Comparison of ENCODE assay signal across 9 cellular contexts in genomic region chrX:14039344-14039743, GRCh38. TPM values are rescaled to one million over a fixed set of nuclear protein-coding genes. Genes with fewer than 3 reads are reported as not detected.
A peak's percentile ranks its signal among the peaks of the same experiment; 100 is the strongest.
DNase-seq lines count a peak whose midpoint lies in the region; ATAC-seq and TF ChIP-seq lines count a peak whose summit lies in the region.
"Had no signal": no experiment of that assay in that cellular context is flagged by ENCODE, and none has a peak within 500 bp of the region (broad histone marks: within the 10 kb centered on the region; RNA-seq: fewer than 3 reads in every experiment).

No MANE protein-coding gene starts in this region.

- H3K4me1 Mint-ChIP-seq in Caco-2 (ENCODE audit: low read depth, unreplicated experiment), result no peaks in the 10 kb centered on the region
- no peaks in the 10 kb centered on the region for H3K4me1 Mint-ChIP-seq in T-helper 17 cell

- TF ChIP-seq CTCF in Caco-2 (IDR thresholded peaks at IDR 0.05; ENCODE audit: insufficient read depth in 1 of 2, low read depth in 1 of 2, low read length in 1 of 2, severe bottlenecking in 1 of 2, unreplicated experiment in 1 of 2) (peak; percentile 31 to 42), astrocyte of the spinal cord (IDR thresholded peaks at IDR 0.05; ENCODE audit: low read depth, low read length) (peak; percentile 57)

- H3K4me3 Mint-ChIP-seq in Caco-2 (ENCODE audit: unreplicated experiment) (no peak overlapping the region), T-helper 17 cell (no peak overlapping the region)

- ATAC-seq in GM19351 (IDR thresholded peaks at IDR 0.05; ENCODE audit: unreplicated experiment) (peak; percentile 96), T-helper 17 cell (peak; percentile 85), HG03457 (IDR thresholded peaks at IDR 0.05; ENCODE audit: unreplicated experiment) (no peak)

- no peak overlapping the region for H3K27ac Mint-ChIP-seq in Caco-2 (ENCODE audit: unreplicated experiment)
- H3K27ac Mint-ChIP-seq in T-helper 17 cell, result no peak overlapping the region

- no peaks in the 10 kb centered on the region for H3K27me3 ChIP-seq in Caco-2 (replicated peaks; ENCODE audit: control insufficient read depth, insufficient read depth, low read length)
- H3K27me3 ChIP-seq: SJSA1 had no signal

- in situ Hi-C loops in astrocyte of the spinal cord (cut with HindIII; ENCODE audit: low sequenced_read_pairs), result no loop called here

- H3K4me1 ChIP-seq in Caco-2, result no peaks in the 10 kb centered on the region
- H3K4me1 ChIP-seq: SJSA1 had no signal

- intact Hi-C loops in Caco-2 (cut with micrococcal nuclease; ENCODE audit: unreplicated experiment), result loop anchor here (1.0 kb wide), 2 partner anchors 489 to 1204 kb away; no protein-coding TSS in a partner anchor

- H3K36me3 ChIP-seq in Caco-2 (ENCODE audit: control insufficient read depth, insufficient read depth, low read length), result no peaks in the 10 kb centered on the region
- H3K36me3 ChIP-seq: SJSA1 had no signal

- H3K27me3 Mint-ChIP-seq in Caco-2 (ENCODE audit: insufficient read depth, unreplicated experiment) (peaks cover 4% of the 10 kb centered on the region), T-helper 17 cell (peaks cover 4% of the 10 kb centered on the region)

- no peak overlapping the region for H3K4me3 ChIP-seq in Caco-2 (ENCODE audit: low read depth, low read length)
- no peak overlapping the region for H3K4me3 ChIP-seq in astrocyte of the spinal cord (ENCODE audit: low read depth, low read length)
- H3K4me3 ChIP-seq: SJSA1 had no signal

- no peaks in the 10 kb centered on the region for H3K9me3 Mint-ChIP-seq in Caco-2 (ENCODE audit: unreplicated experiment)

- peak; percentile 34 to 47 for DNase-seq in Caco-2
- DNase-seq in LoVo (ENCODE audit: low spot score), result peak; percentile 36
- peak; percentile 19 to 44 (median 23) for DNase-seq in T-helper 17 cell
- peak; percentile 50 for DNase-seq in astrocyte of the spinal cord (ENCODE audit: low read depth, low spot score)
- DNase-seq in kidney glomerular epithelial cell (lab: John Stamatoyannopoulos, UW), result peak; percentile 13
- DNase-seq in stimulated activated CD8-positive, alpha-beta memory T cell treated with anti-CD3 and anti-CD28 coated beads, Interleukin-12 subunit alpha, Interleukin-12 subunit beta, amount 100 ng/mL, for 4 hours (ENCODE audit: low read depth), result peak; percentile 8

- POLR2A ChIA-PET in Caco-2 (lab: Charles Lee), result no interaction called here

- H3K36me3 Mint-ChIP-seq in Caco-2 (ENCODE audit: insufficient read depth, unreplicated experiment), result no peaks in the 10 kb centered on the region
- H3K36me3 Mint-ChIP-seq in T-helper 17 cell (ENCODE audit: low read depth), result no peaks in the 10 kb centered on the region

- CTCF ChIA-PET in Caco-2 (lab: Charles Lee), result no interaction called here

- H3K9me3 ChIP-seq in Caco-2 (no peaks in the 10 kb centered on the region), T-helper 17 cell (ENCODE audit: control insufficient read depth, low read length, poor library complexity, severe bottlenecking) (no peaks in the 10 kb centered on the region)
- H3K9me3 ChIP-seq: SJSA1 had no signal

- BruUV-seq in Caco-2 (replicated peaks; lab: Mats Ljungman, UMichigan), result no TSS peak

RNA-seq across cellular contexts. Expression of gene GEMIN8, which starts 9.7 kb away (rescaled TPM):
- total RNA-seq in Caco-2 (2022) (7.7 and 8.6 TPM in 2 replicates), T-helper 17 cell (10 to 100 TPM; 16.4 to 16.8 TPM)
